1 cellular context compared by ENCODE assay signal in genomic region chr11:111996669-111997068, GRCh38.
TF ChIP-seq lines count a peak whose summit lies in the region.

No MANE protein-coding gene starts in this region.

TF ChIP-seq in IMR-90, 13 proteins besides CTCF, POLR2A, EP300 and RAD21:
- peak; percentile 71 for TF ChIP-seq CEBPB (IDR thresholded peaks at IDR 0.05; ENCODE audit: low read depth, low read length)
- TF ChIP-seq SMC3 (IDR thresholded peaks at IDR 0.05; ENCODE audit: low read depth, low read length) = peak; percentile 72
